1 cellular context compared by ENCODE assay signal in the genomic region with DNA sequence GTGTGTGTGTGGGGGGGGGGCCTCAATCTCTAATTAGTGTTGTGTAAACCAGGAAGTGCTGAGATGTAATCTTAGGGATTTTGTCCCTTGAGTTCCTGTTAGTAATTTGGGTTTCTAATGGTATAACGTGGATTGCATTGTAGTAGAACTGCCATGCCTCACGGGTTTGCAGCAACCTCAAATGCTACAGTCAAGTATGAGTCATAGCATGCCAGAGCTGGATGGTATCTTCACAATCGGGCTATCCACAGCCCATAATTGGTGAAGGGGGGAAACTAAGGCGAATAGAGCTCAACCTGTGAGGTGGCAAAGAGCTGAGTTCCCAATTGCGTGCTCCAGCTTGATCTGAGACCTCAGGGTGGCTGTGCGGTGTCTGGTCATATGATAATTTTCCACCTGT.
TF ChIP-seq lines count a peak whose summit lies in the region.

No MANE protein-coding gene starts in this region.

TF ChIP-seq in WTC11, 78 proteins besides CTCF, POLR2A, EP300 and RAD21 (continued from another document):
- TF ChIP-seq E2F5 (CRISPR knock-in tag; IDR thresholded peaks at IDR 0.05) = no peak
- TF ChIP-seq JAZF1 (CRISPR knock-in tag; IDR thresholded peaks at IDR 0.05) = no peak
- TF ChIP-seq PRRX2 (CRISPR knock-in tag; IDR thresholded peaks at IDR 0.05) = no peak
- TF ChIP-seq, protein P1, sequence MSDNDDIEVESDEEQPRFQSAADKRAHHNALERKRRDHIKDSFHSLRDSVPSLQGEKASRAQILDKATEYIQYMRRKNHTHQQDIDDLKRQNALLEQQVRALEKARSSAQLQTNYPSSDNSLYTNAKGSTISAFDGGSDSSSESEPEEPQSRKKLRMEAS (CRISPR knock-in tag; IDR thresholded peaks at IDR 0.05) = no peak
- no peak for TF ChIP-seq ELF4 (CRISPR knock-in tag; IDR thresholded peaks at IDR 0.05; ENCODE audit: low read depth)
- no peak for TF ChIP-seq ZNF219 (CRISPR knock-in tag; IDR thresholded peaks at IDR 0.05; ENCODE audit: borderline replicate concordance)
- TF ChIP-seq ZBTB21 (CRISPR knock-in tag; IDR thresholded peaks at IDR 0.05; ENCODE audit: borderline replicate concordance) = no peak
